In genomic region chr7:53351681-53352080, GRCh38 we compare ENCODE assay signal across 31 cellular contexts.
"Had no signal": no experiment of that assay in that cellular context is flagged by ENCODE, and none has a peak within 500 bp of the region (broad histone marks: within the 10 kb centered on the region; RNA-seq: fewer than 3 reads in every experiment).

No MANE protein-coding gene starts in this region.

- H3K4me3 ChIP-seq: SJCRH30, SK-N-MC had no signal

- ATAC-seq: activated CD8-positive, alpha-beta memory T cell treated with anti-CD3 and anti-CD28 coated beads, Interleukin-2, amount 10 ng/mL, durations not matched to agents 7 days and 5 days; activated naive CD8-positive, alpha-beta T cell treated with anti-CD3 and anti-CD28 coated beads, Interleukin-2, amount 50 U/mL, for 24 hours had no signal

- DNase-seq: activated CD4-positive, alpha-beta memory T cell treated with anti-CD3 and anti-CD28 coated beads, Interleukin-2, amount 10 ng/mL, durations not matched to agents 7 days and 5 days; activated CD4-positive, alpha-beta T cell treated with anti-CD3 and anti-CD28 coated beads for 1 hour; activated CD4-positive, alpha-beta T cell treated with anti-CD3 and anti-CD28 coated beads for 48 hours; activated CD4-positive, CD25-positive, alpha-beta regulatory T cell; activated CD8-positive, alpha-beta memory T cell treated with anti-CD3 and anti-CD28 coated beads for 24 hours; activated CD8-positive, alpha-beta memory T cell treated with anti-CD3 and anti-CD28 coated beads, Interleukin-2, amount 10 ng/mL, durations not matched to agents 7 days and 5 days; activated CD8-positive, alpha-beta memory T cell treated with anti-CD3 and anti-CD28 coated beads, Interleukin-2, amount 50 U/mL, for 48 hours; activated effector memory CD4-positive, alpha-beta T cell treated with Interleukin-2 at 50 U/mL for 16 hours; activated naive CD4-positive, alpha-beta T cell treated with anti-CD3 and anti-CD28 coated beads, Interleukin-2, amount 10 ng/mL, durations not matched to agents 7 days and 5 days; activated naive CD8-positive, alpha-beta T cell treated with anti-CD3 and anti-CD28 coated beads, Interleukin-2, amount 50 U/mL, for 24 hours; activated T-cell treated with anti-CD3 and anti-CD28 coated beads, Interleukin-2, amount 50 U/mL, for 48 hours; anterior cingulate cortex; central memory CD4-positive, alpha-beta T cell; MM.1S; MV-4-11; NCI-H1092; NCI-H1417; NCI-H146; NCI-H187; NCI-H2029 treated with DMSO at 0.1 percent for 48 hours; NCI-H2107; NCI-H2171; NCI-H510A; NCI-H526; NCI-H82; NK-92 treated with Interleukin-12 subunit alpha and Interleukin-12 subunit beta, amount 100 ng/mL, for 24 hours; SHP77; SJCRH30; T1000; WERI-Rb-1 had no signal
